16 cellular contexts compared by ENCODE assay signal in the genomic region with DNA sequence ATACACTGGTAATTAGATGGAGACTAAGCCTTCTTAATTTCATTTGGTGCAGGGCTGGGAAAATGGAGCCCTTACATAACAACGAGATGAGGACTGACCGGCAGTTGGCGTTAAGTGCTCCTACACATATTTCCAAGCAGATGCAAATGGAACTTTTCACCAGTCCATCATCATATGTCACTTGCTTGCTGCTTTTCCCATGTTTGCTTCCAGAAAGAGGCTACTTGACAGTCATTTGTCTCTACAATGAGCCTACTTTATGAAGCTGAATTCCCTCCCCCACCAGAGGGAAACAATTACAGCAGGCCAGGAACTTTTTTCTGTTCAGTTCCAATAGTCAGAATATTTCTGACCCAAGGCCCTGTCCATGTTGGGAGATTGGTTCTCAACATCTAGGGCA.
"Had no signal": no experiment of that assay in that cellular context is flagged by ENCODE, and none has a peak within 500 bp of the region (broad histone marks: within the 10 kb centered on the region; RNA-seq: fewer than 3 reads in every experiment).

No MANE protein-coding gene starts in this region.

- ATAC-seq: activated CD8-positive, alpha-beta memory T cell treated with anti-CD3 and anti-CD28 coated beads, Interleukin-2, amount 10 ng/mL, durations not matched to agents 7 days and 5 days; lower lobe of right lung; stimulated activated naive B cell treated with anti-CD40 and anti-IgM and Interleukin-4, amounts not matched to agents 10 μg/mL and 1 μg/mL and 100 μg/mL, for 72 hours had no signal

- H3K4me1 Mint-ChIP-seq: activated B cell treated with CpG ODN at 0.5 μM for 24 hours; activated CD4-positive, alpha-beta memory T cell treated with anti-CD3 and anti-CD28 coated beads, Interleukin-2, amount 10 ng/mL, durations not matched to agents 7 days and 5 days; activated CD8-positive, alpha-beta memory T cell treated with anti-CD3 and anti-CD28 coated beads, Interleukin-2, amount 10 ng/mL, durations not matched to agents 7 days and 5 days had no signal

- H3K36me3 Mint-ChIP-seq: activated CD8-positive, alpha-beta memory T cell treated with anti-CD3 and anti-CD28 coated beads, Interleukin-2, amount 10 ng/mL, durations not matched to agents 7 days and 5 days; activated naive CD8-positive, alpha-beta T cell treated with anti-CD3 and anti-CD28 coated beads for 36 hours; stimulated activated naive B cell treated with anti-CD40 and anti-IgM and Interleukin-4, amounts not matched to agents 10 μg/mL and 1 μg/mL and 100 μg/mL, for 72 hours had no signal

- DNase-seq: activated B cell treated with CpG ODN at 0.5 μM for 24 hours; activated CD4-positive, alpha-beta memory T cell treated with anti-CD3 and anti-CD28 coated beads, Interleukin-2, amount 10 ng/mL, durations not matched to agents 7 days and 5 days; activated CD4-positive, alpha-beta T cell treated with anti-CD3 and anti-CD28 coated beads for 4 hours; activated CD8-positive, alpha-beta memory T cell treated with anti-CD3 and anti-CD28 coated beads, Interleukin-2, amount 10 ng/mL, durations not matched to agents 7 days and 5 days; activated naive CD4-positive, alpha-beta T cell; activated naive CD8-positive, alpha-beta T cell treated with anti-CD3 and anti-CD28 coated beads for 36 hours; amniotic stem cell; islet precursor cell; lower lobe of right lung; posterior cingulate gyrus; retina; stimulated activated naive B cell treated with anti-CD40 and anti-IgM and Interleukin-4, amounts not matched to agents 10 μg/mL and 1 μg/mL and 100 μg/mL, for 72 hours; T-helper 9 cell; tibial artery had no signal

- H3K27ac Mint-ChIP-seq: activated B cell treated with CpG ODN at 0.5 μM for 24 hours; activated CD4-positive, alpha-beta memory T cell treated with anti-CD3 and anti-CD28 coated beads, Interleukin-2, amount 10 ng/mL, durations not matched to agents 7 days and 5 days; activated CD8-positive, alpha-beta memory T cell treated with anti-CD3 and anti-CD28 coated beads, Interleukin-2, amount 10 ng/mL, durations not matched to agents 7 days and 5 days; activated naive CD8-positive, alpha-beta T cell treated with anti-CD3 and anti-CD28 coated beads for 36 hours; nephron; stimulated activated naive B cell treated with anti-CD40 and anti-IgM and Interleukin-4, amounts not matched to agents 10 μg/mL and 1 μg/mL and 100 μg/mL, for 72 hours had no signal

- H3K9me3 Mint-ChIP-seq: activated B cell treated with CpG ODN at 0.5 μM for 24 hours; activated CD4-positive, alpha-beta memory T cell treated with anti-CD3 and anti-CD28 coated beads, Interleukin-2, amount 10 ng/mL, durations not matched to agents 7 days and 5 days; activated naive CD8-positive, alpha-beta T cell treated with anti-CD3 and anti-CD28 coated beads for 36 hours; nephron; stimulated activated naive B cell treated with anti-CD40 and anti-IgM and Interleukin-4, amounts not matched to agents 10 μg/mL and 1 μg/mL and 100 μg/mL, for 72 hours had no signal

- H3K27ac ChIP-seq: lower lobe of right lung, tibial artery, vagina had no signal

- H3K27me3 Mint-ChIP-seq: activated CD4-positive, alpha-beta memory T cell treated with anti-CD3 and anti-CD28 coated beads, Interleukin-2, amount 10 ng/mL, durations not matched to agents 7 days and 5 days; stimulated activated naive B cell treated with anti-CD40 and anti-IgM and Interleukin-4, amounts not matched to agents 10 μg/mL and 1 μg/mL and 100 μg/mL, for 72 hours had no signal

- H3K4me3 Mint-ChIP-seq: activated B cell treated with CpG ODN at 0.5 μM for 24 hours; activated CD4-positive, alpha-beta memory T cell treated with anti-CD3 and anti-CD28 coated beads, Interleukin-2, amount 10 ng/mL, durations not matched to agents 7 days and 5 days; activated CD8-positive, alpha-beta memory T cell treated with anti-CD3 and anti-CD28 coated beads, Interleukin-2, amount 10 ng/mL, durations not matched to agents 7 days and 5 days; activated naive CD8-positive, alpha-beta T cell treated with anti-CD3 and anti-CD28 coated beads for 36 hours; nephron; stimulated activated naive B cell treated with anti-CD40 and anti-IgM and Interleukin-4, amounts not matched to agents 10 μg/mL and 1 μg/mL and 100 μg/mL, for 72 hours had no signal
